In genomic region chr11:58675344-58676155, GRCh38 we compare ENCODE assay signal across 9 cellular contexts. TPM values are rescaled to one million over a fixed set of nuclear protein-coding genes. Genes with fewer than 3 reads are reported as not detected.
DNase-seq lines count a peak whose midpoint lies in the region; ATAC-seq and TF ChIP-seq lines count a peak whose summit lies in the region.
"Had no signal": no experiment of that assay in that cellular context is flagged by ENCODE, and none has a peak within 500 bp of the region (broad histone marks: within the 10 kb centered on the region; RNA-seq: fewer than 3 reads in every experiment).

No MANE protein-coding gene starts in this region.

- H3K4me3 Mint-ChIP-seq in CD4-positive, alpha-beta T cell, result no peak overlapping the region
- no peak overlapping the region for H3K4me3 Mint-ChIP-seq in nephron progenitor cell
- H3K4me3 Mint-ChIP-seq: activated naive CD8-positive, alpha-beta T cell had no signal

- no peaks in the 10 kb centered on the region for H3K9me3 Mint-ChIP-seq in CD4-positive, alpha-beta T cell
- peaks cover 5% of the 10 kb centered on the region for H3K9me3 Mint-ChIP-seq in nephron progenitor cell

- H3K4me1 ChIP-seq in NT2/D1 (ENCODE audit: insufficient read depth, insufficient read length) (no peaks in the 10 kb centered on the region), esophagus squamous epithelium (no peaks in the 10 kb centered on the region)

- no peaks in the 10 kb centered on the region for H3K36me3 ChIP-seq in NT2/D1 (ENCODE audit: insufficient read depth, insufficient read length, low read length)
- H3K36me3 ChIP-seq in esophagus squamous epithelium, result no peaks in the 10 kb centered on the region

- WGBS in esophagus squamous epithelium, 2 donors, result 37 to 39% methylated on average over 10 to 13 of the region's 13 CpGs

- peak; percentile 93 for TF ChIP-seq CTCF in CD4-positive, alpha-beta T cell (IDR thresholded peaks at IDR 0.05)
- TF ChIP-seq CTCF in esophagus squamous epithelium (IDR thresholded peaks at IDR 0.05) (peak; percentile 63 to 90 (median 82)), nephron progenitor cell (IDR thresholded peaks at IDR 0.05) (peak; percentile 85)

- no peaks in the 10 kb centered on the region for H3K27me3 Mint-ChIP-seq in CD4-positive, alpha-beta T cell
- no peaks in the 10 kb centered on the region for H3K27me3 Mint-ChIP-seq in nephron progenitor cell (ENCODE audit: low read depth, poor library complexity)
- H3K27me3 Mint-ChIP-seq: activated naive CD8-positive, alpha-beta T cell had no signal

- H3K4me3 ChIP-seq in NT2/D1 (ENCODE audit: insufficient read length, low read depth), result no peak overlapping the region
- no peak overlapping the region for H3K4me3 ChIP-seq in esophagus squamous epithelium

- H3K27ac Mint-ChIP-seq in CD4-positive, alpha-beta T cell, result no peak overlapping the region
- H3K27ac Mint-ChIP-seq in nephron progenitor cell, result no peak overlapping the region
- H3K27ac Mint-ChIP-seq: activated naive CD8-positive, alpha-beta T cell had no signal

- no peak overlapping the region for H3K27ac ChIP-seq in CD4-positive, alpha-beta T cell (ENCODE audit: low read depth, low read length)
- no peak overlapping the region for H3K27ac ChIP-seq in esophagus squamous epithelium

- CTCF ChIA-PET in CD4-positive, alpha-beta T cell (lab: Charles Lee), result interaction anchor here (0.7 kb wide), 1 partner anchor 32 kb away, joined by 3 read pairs; no protein-coding TSS in a partner anchor

- no peaks in the 10 kb centered on the region for H3K36me3 Mint-ChIP-seq in CD4-positive, alpha-beta T cell (ENCODE audit: low read depth)
- H3K36me3 Mint-ChIP-seq in nephron progenitor cell (ENCODE audit: low read depth), result no peaks in the 10 kb centered on the region
- H3K36me3 Mint-ChIP-seq: activated naive CD8-positive, alpha-beta T cell had no signal

- POLR2A ChIA-PET in CD4-positive, alpha-beta T cell (lab: Charles Lee), result no interaction called here

- peaks cover 13% of the 10 kb centered on the region for H3K27me3 ChIP-seq in CD4-positive, alpha-beta T cell (ENCODE audit: control insufficient read depth, insufficient read depth, low read length)
- H3K27me3 ChIP-seq in NT2/D1 (ENCODE audit: insufficient read depth, insufficient read length) (no peaks in the 10 kb centered on the region), esophagus squamous epithelium (peaks cover 0 to 16% (median 0%) of the 10 kb centered on the region in 4 donors)

- H3K9me3 ChIP-seq in CD4-positive, alpha-beta T cell (ENCODE audit: control insufficient read depth, low read length), result no peaks in the 10 kb centered on the region
- H3K9me3 ChIP-seq in NT2/D1 (ENCODE audit: insufficient read depth, low read length), result peaks cover 6% of the 10 kb centered on the region; the same call in 1 of the 2 replicates
- H3K9me3 ChIP-seq in esophagus squamous epithelium, result no peaks in the 10 kb centered on the region

- intact Hi-C loops in CD4-positive, alpha-beta T cell (cut with DNase I, micrococcal nuclease), result loop anchor here (2.0 to 5.0 kb wide), 2 partner anchors 98 to 1331 kb away; partner anchors contain the start of genes LPXN (in 1 of the 2) and ZFP91 (in 1 of the 2)
- intact Hi-C loops in esophagus squamous epithelium (cut with DNase I), result no loop called here

- peak; percentile 76 for ATAC-seq in CD4-positive, alpha-beta T cell (ENCODE audit: poor library complexity)
- ATAC-seq in GM18907 (IDR thresholded peaks at IDR 0.05; ENCODE audit: unreplicated experiment) (peak; percentile 90), HG03175 (IDR thresholded peaks at IDR 0.05; ENCODE audit: unreplicated experiment) (peak; percentile 83)

- DNase-seq in CD4-positive, alpha-beta T cell, result peak; percentile 55 to 80 (median 70)
- DNase-seq in NT2/D1 (ENCODE audit: low read depth, low spot score) (peak; percentile 56), esophagus squamous epithelium (lab: John Stamatoyannopoulos, UW) (no peak), nephron progenitor cell (peak; percentile 83)
- DNase-seq in activated CD8-positive, alpha-beta memory T cell treated with anti-CD3 and anti-CD28 coated beads, Interleukin-2, amount 50 U/mL, for 48 hours, result peak; percentile 90
- peak; percentile 17 to 70 (median 58) for DNase-seq in stimulated activated naive CD4-positive, alpha-beta T cell (lab: John Stamatoyannopoulos, UW)

- no peak overlapping the region for H3K9ac ChIP-seq in NT2/D1 (ENCODE audit: insufficient read length, low read depth)

- H3K4me1 Mint-ChIP-seq in CD4-positive, alpha-beta T cell (ENCODE audit: low read depth), result no peaks in the 10 kb centered on the region
- no peaks in the 10 kb centered on the region for H3K4me1 Mint-ChIP-seq in nephron progenitor cell

- TF ChIP-seq POLR2A in esophagus squamous epithelium (IDR thresholded peaks at IDR 0.05), result no peak

RNA-seq across cellular contexts. Expression of gene CNTF, which starts 53.1 kb away (rescaled TPM):
- total RNA-seq in CD4-positive, alpha-beta T cell, result 1 to 10 TPM; 3.1 to 3.9 TPM
- total RNA-seq in esophagus squamous epithelium, result 1 to 10 TPM in 2 of 4 donors, under 1 TPM in 2; 0.53 to 3.2 (median 1.2) TPM

RNA-seq across cellular contexts. Expression of gene GLYAT, which starts 56.2 kb away (rescaled TPM):
- total RNA-seq in CD4-positive, alpha-beta T cell, result not detected
- total RNA-seq in esophagus squamous epithelium, result not detected
